ENCODE assay signal across 23 cellular contexts in the genomic region with DNA sequence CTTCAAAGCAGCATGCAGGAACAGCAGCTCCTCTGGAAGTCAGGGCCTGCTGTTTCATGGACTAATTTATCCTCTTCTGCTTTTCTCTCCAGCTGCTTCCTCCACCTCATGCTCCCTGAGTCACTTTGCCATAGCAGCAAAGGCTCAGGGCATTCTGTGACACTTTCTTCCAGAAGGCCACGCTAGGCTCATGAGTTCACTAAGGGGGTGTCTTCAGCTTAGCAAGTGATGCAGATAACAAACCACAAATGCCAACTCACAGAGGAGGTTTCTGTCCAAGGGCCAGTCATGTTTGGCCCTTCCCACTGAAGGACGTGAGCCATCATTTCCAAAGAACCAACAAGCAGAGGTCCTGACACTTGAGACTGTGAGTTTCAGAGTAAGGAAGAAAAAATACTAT.
DNase-seq lines count a peak whose midpoint lies in the region; ATAC-seq, FAIRE-seq and TF ChIP-seq lines count a peak whose summit lies in the region.
"Had no signal": no experiment of that assay in that cellular context is flagged by ENCODE, and none has a peak within 500 bp of the region (broad histone marks: within the 10 kb centered on the region; RNA-seq: fewer than 3 reads in every experiment).

No MANE protein-coding gene starts in this region.

- H2AFZ ChIP-seq in GM23248 = peak overlapping the region; percentile 43; the same call in 1 of the 2 replicates

- WGBS in GM23248 (ENCODE audit: low coverage in 1 of 2, low lambda C conversion rate in 2 of 2, missing lambda C conversion rate in 2 of 2), 2 experiments = 12 to 13% methylated on average over 2 of the region's 2 CpGs

- H3K27me3 ChIP-seq in GM23248 (replicated peaks; ENCODE audit: insufficient read depth) = no peaks in the 10 kb centered on the region
- H3K27me3 ChIP-seq: BE2C, cardiac muscle cell had no signal

- no peaks in the 10 kb centered on the region for H3K9me3 Mint-ChIP-seq in activated T-helper 1 cell treated with anti-CD3 and anti-CD28 coated beads, Interleukin-12 subunit alpha, Interleukin-12 subunit beta, Interleukin-2, Interleukin-4 antibody, amounts not matched to agents 30 ng/mL and 10 ng/mL and 1 ng/mL, durations not matched to agents 14 hours and 24 hours and 36 hours
- H3K9me3 Mint-ChIP-seq: dendritic cell treated with granulocyte-macrophage colony-stimulating factor and Interleukin-4, amounts not matched to agents 40 ng/mL and 50 ng/mL, for 4 days had no signal

- H3K4me1 ChIP-seq in GM23248 (ENCODE audit: insufficient read depth) = peaks cover 9% of the 10 kb centered on the region
- H3K4me1 ChIP-seq: BE2C, Caco-2 had no signal

- H3K4me2 ChIP-seq in GM23248 (ENCODE audit: unreplicated experiment) = no peak overlapping the region

- DNase-seq in AG20443 (ENCODE audit: low spot score) = peak; percentile 13
- DNase-seq in GM23248 = peak; percentile 67
- peak; percentile 63 for DNase-seq in RCC 7860 (ENCODE audit: low spot score)
- peak; percentile 1 to 6 for DNase-seq in foreskin fibroblast
- DNase-seq in activated T-helper 1 cell treated with anti-CD3 and anti-CD28 coated beads, Interleukin-12 subunit alpha, Interleukin-12 subunit beta, Interleukin-2, Interleukin-4 antibody, amounts not matched to agents 30 ng/mL and 10 ng/mL and 1 ng/mL, durations not matched to agents 14 hours and 24 hours and 36 hours (ENCODE audit: low spot score) = no peak
- no peak for DNase-seq in DMS53 treated with DMSO at 0.1 percent for 48 hours (lab: John Stamatoyannopoulos, UW; ENCODE audit: unreplicated experiment)
- DNase-seq: activated CD4-positive, alpha-beta T cell treated with anti-CD3 and anti-CD28 coated beads, Interleukin-2, amount 50 U/mL, for 4 hours; activated gamma-delta T cell treated with Interleukin-2 at 50 U/mL for 16 hours; amniotic stem cell; BE2C; Caco-2; islet precursor cell; MM.1S; NCI-H187 treated with DMSO at 0.1 percent for 48 hours; NCI-H226; stimulated activated CD4-positive, alpha-beta T cell treated with anti-CD3 and anti-CD28 coated beads, Interleukin-12 subunit alpha, Interleukin-12 subunit beta, amount 100 ng/mL, for 4 hours; stimulated activated CD8-positive, alpha-beta memory T cell treated with anti-CD3 and anti-CD28 coated beads, Interleukin-4, amount 100 ng/mL, for 48 hours; substantia nigra had no signal

- no peak for FAIRE-seq in RCC 7860 (lab: Jason Lieb, UNC)
- FAIRE-seq: TTC549 had no signal

- ATAC-seq in HG03378 (IDR thresholded peaks at IDR 0.05; ENCODE audit: unreplicated experiment) = no peak
- ATAC-seq: HCT116 had no signal

- peaks cover 5% of the 10 kb centered on the region for H3K27me3 Mint-ChIP-seq in activated T-helper 1 cell treated with anti-CD3 and anti-CD28 coated beads, Interleukin-12 subunit alpha, Interleukin-12 subunit beta, Interleukin-2, Interleukin-4 antibody, amounts not matched to agents 30 ng/mL and 10 ng/mL and 1 ng/mL, durations not matched to agents 14 hours and 24 hours and 36 hours (ENCODE audit: insufficient read depth)
- H3K27me3 Mint-ChIP-seq: dendritic cell treated with granulocyte-macrophage colony-stimulating factor and Interleukin-4, amounts not matched to agents 40 ng/mL and 50 ng/mL, for 4 days had no signal

- no peaks in the 10 kb centered on the region; the same call in 1 of the 2 replicates for H3K9me2 ChIP-seq in GM23248 (ENCODE audit: insufficient read depth)

- H3K36me3 ChIP-seq in GM23248 (ENCODE audit: low read depth) = no peaks in the 10 kb centered on the region
- H3K36me3 ChIP-seq: BE2C, cardiac muscle cell had no signal

- no peak overlapping the region for H3K27ac ChIP-seq in GM23248
- H3K27ac ChIP-seq: cardiac muscle cell had no signal

- no peaks in the 10 kb centered on the region for H3K36me3 Mint-ChIP-seq in activated T-helper 1 cell treated with anti-CD3 and anti-CD28 coated beads, Interleukin-12 subunit alpha, Interleukin-12 subunit beta, Interleukin-2, Interleukin-4 antibody, amounts not matched to agents 30 ng/mL and 10 ng/mL and 1 ng/mL, durations not matched to agents 14 hours and 24 hours and 36 hours (ENCODE audit: low read depth)

- no peaks in the 10 kb centered on the region for H3K9me3 ChIP-seq in GM23248 (ENCODE audit: low read depth)
- H3K9me3 ChIP-seq: BE2C, Caco-2 had no signal

- TF ChIP-seq CTCF in foreskin fibroblast (IDR thresholded peaks at IDR 0.05; ENCODE audit: low read depth, low read length) = no peak

- no peaks in the 10 kb centered on the region for H4K20me1 ChIP-seq in GM23248 (ENCODE audit: insufficient read depth)

- H3K4me1 Mint-ChIP-seq in activated T-helper 1 cell treated with anti-CD3 and anti-CD28 coated beads, Interleukin-12 subunit alpha, Interleukin-12 subunit beta, Interleukin-2, Interleukin-4 antibody, amounts not matched to agents 30 ng/mL and 10 ng/mL and 1 ng/mL, durations not matched to agents 14 hours and 24 hours and 36 hours (ENCODE audit: low read depth) = no peaks in the 10 kb centered on the region

- no peak overlapping the region for H3K4me3 Mint-ChIP-seq in activated T-helper 1 cell treated with anti-CD3 and anti-CD28 coated beads, Interleukin-12 subunit alpha, Interleukin-12 subunit beta, Interleukin-2, Interleukin-4 antibody, amounts not matched to agents 30 ng/mL and 10 ng/mL and 1 ng/mL, durations not matched to agents 14 hours and 24 hours and 36 hours
- H3K4me3 Mint-ChIP-seq: dendritic cell treated with granulocyte-macrophage colony-stimulating factor and Interleukin-4, amounts not matched to agents 40 ng/mL and 50 ng/mL, for 4 days had no signal

- H3F3A ChIP-seq in GM23248 (ENCODE audit: insufficient read depth) = peaks cover 13% of the 10 kb centered on the region; the same call in 1 of the 2 replicates

- intact Hi-C loops in activated T-helper 1 cell treated with anti-CD3 and anti-CD28 coated beads, Interleukin-12 subunit alpha, Interleukin-12 subunit beta, Interleukin-2, Interleukin-4 antibody, amounts not matched to agents 30 ng/mL and 10 ng/mL and 1 ng/mL, durations not matched to agents 14 hours and 24 hours and 36 hours (cut with micrococcal nuclease) = no loop called here

- H3K27ac Mint-ChIP-seq in activated T-helper 1 cell treated with anti-CD3 and anti-CD28 coated beads, Interleukin-12 subunit alpha, Interleukin-12 subunit beta, Interleukin-2, Interleukin-4 antibody, amounts not matched to agents 30 ng/mL and 10 ng/mL and 1 ng/mL, durations not matched to agents 14 hours and 24 hours and 36 hours = no peak overlapping the region
- H3K27ac Mint-ChIP-seq: dendritic cell treated with granulocyte-macrophage colony-stimulating factor and Interleukin-4, amounts not matched to agents 40 ng/mL and 50 ng/mL, for 4 days had no signal

- no peak overlapping the region for H3K9ac ChIP-seq in GM23248

- in situ Hi-C loops in GM23248 (cut with MboI) = no loop called here

- H3K79me2 ChIP-seq in GM23248 (ENCODE audit: insufficient read depth) = no peaks in the 10 kb centered on the region

- H3K4me3 ChIP-seq in GM23248 (no peak overlapping the region), foreskin fibroblast (ENCODE audit: low read depth in 1 of 2, low read length in 2 of 2) (no peak overlapping the region)
- H3K4me3 ChIP-seq: cardiac muscle cell had no signal

Comparison
In these comparisons a context has a peak if more than half of its experiments do, and no peak if none do; other contexts are left out.
1. DNase-seq: peak in AG20443 (single experiment), GM23248 (single experiment), RCC 7860 (single experiment) and foreskin fibroblast (2 of 2); none in activated T-helper 1 cell treated with anti-CD3 and anti-CD28 coated beads, Interleukin-12 subunit alpha, Interleukin-12 subunit beta, Interleukin-2, Interleukin-4 antibody, amounts not matched to agents 30 ng/mL and 10 ng/mL and 1 ng/mL, durations not matched to agents 14 hours and 24 hours and 36 hours (single experiment) and DMS53 treated with DMSO at 0.1 percent for 48 hours (single experiment).